ENCODE assay signal across 10 cellular contexts in genomic region chr2:218851286-218851685, GRCh38. TPM values are rescaled to one million over a fixed set of nuclear protein-coding genes. Genes with fewer than 3 reads are reported as not detected.
"Had no signal": no experiment of that assay in that cellular context is flagged by ENCODE, and none has a peak within 500 bp of the region (broad histone marks: within the 10 kb centered on the region; RNA-seq: fewer than 3 reads in every experiment).

No MANE protein-coding gene starts in this region.

- H3K36me3 ChIP-seq: HAP-1 had no signal

- DNase-seq: GM23248, GOT3, H7, HFFc6 had no signal

- H3K27ac ChIP-seq: GM23248 had no signal

- H3K4me3 ChIP-seq: GM23248, HAP-1 had no signal

- FAIRE-seq: HepG2 had no signal

- H3K9me3 ChIP-seq: HAP-1 had no signal

- H3K4me3 Mint-ChIP-seq: HFFc6, IgD-negative memory B cell had no signal

- H3K9me3 Mint-ChIP-seq: HFFc6, IgD-negative memory B cell had no signal

- H3K36me3 Mint-ChIP-seq: IgD-negative memory B cell had no signal

- H3K27ac Mint-ChIP-seq: HFFc6, IgD-negative memory B cell had no signal

- ATAC-seq: HCT116, HepG2 had no signal

RNA-seq across cellular contexts. Expression of gene WNT6, which starts 8.3 kb away (rescaled TPM):
- total RNA-seq: GM23248, H7, HFFc6, HT-29 had no signal

RNA-seq across cellular contexts. Expression of gene PRKAG3, which starts 19.7 kb away (rescaled TPM):
- total RNA-seq: GM23248, H4, H7, HepG2, HFFc6, HT-29 had no signal

RNA-seq across cellular contexts. Expression of gene WNT10A, which starts 29.4 kb away (rescaled TPM):
- total RNA-seq: GM23248, H4, H7, HepG2, HFFc6 had no signal
